1 cellular context compared by ENCODE assay signal in genomic region chr19:48489608-48490216, GRCh38.
TF ChIP-seq lines count a peak whose summit lies in the region.

No MANE protein-coding gene starts in this region.

TF ChIP-seq in K562, 482 proteins besides CTCF, POLR2A, EP300 and RAD21 (continues in another document):
- TF ChIP-seq, protein P1, sequence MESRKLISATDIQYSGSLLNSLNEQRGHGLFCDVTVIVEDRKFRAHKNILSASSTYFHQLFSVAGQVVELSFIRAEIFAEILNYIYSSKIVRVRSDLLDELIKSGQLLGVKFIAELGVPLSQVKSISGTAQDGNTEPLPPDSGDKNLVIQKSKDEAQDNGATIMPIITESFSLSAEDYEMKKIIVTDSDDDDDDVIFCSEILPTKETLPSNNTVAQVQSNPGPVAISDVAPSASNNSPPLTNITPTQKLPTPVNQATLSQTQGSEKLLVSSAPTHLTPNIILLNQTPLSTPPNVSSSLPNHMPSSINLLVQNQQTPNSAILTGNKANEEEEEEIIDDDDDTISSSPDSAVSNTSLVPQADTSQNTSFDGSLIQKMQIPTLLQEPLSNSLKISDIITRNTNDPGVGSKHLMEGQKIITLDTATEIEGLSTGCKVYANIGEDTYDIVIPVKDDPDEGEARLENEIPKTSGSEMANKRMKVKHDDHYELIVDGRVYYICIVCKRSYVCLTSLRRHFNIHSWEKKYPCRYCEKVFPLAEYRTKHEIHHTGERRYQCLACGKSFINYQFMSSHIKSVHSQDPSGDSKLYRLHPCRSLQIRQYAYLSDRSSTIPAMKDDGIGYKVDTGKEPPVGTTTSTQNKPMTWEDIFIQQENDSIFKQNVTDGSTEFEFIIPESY (CRISPR knock-in tag; IDR thresholded peaks at IDR 0.05), result no peak
- TF ChIP-seq SMC3 (conservative IDR thresholded peaks at IDR 0.05; ENCODE audit: insufficient read depth, low read depth, low read length) (peak; percentile 81), CXXC5 (CRISPR knock-in tag; IDR thresholded peaks at IDR 0.05) (no peak), FOXK1 (CRISPR knock-in tag; IDR thresholded peaks at IDR 0.05; ENCODE audit: borderline replicate concordance) (peak; percentile 68; the same call in 1 of the 2 replicates), ZNF232 (CRISPR knock-in tag; IDR thresholded peaks at IDR 0.05) (no peak), ZNF518B (CRISPR knock-in tag; IDR thresholded peaks at IDR 0.05) (no peak), MAZ (CRISPR knock-in tag; conservative IDR thresholded peaks at IDR 0.05 in 1 of 2, IDR thresholded peaks at IDR 0.05 in 1 of 2) (peak in 1 of 2 experiments; percentile 26; a peak in 1 of 4 replicates), ZNF699 (CRISPR knock-in tag; IDR thresholded peaks at IDR 0.05; ENCODE audit: insufficient replicate concordance) (no peak), PATZ1 (CRISPR knock-in tag; IDR thresholded peaks at IDR 0.05; ENCODE audit: borderline replicate concordance) (no peak), GATA2 (CRISPR knock-in tag; IDR thresholded peaks at IDR 0.05) (no peak), ELF1 (tag; IDR thresholded peaks at IDR 0.05) (no peak), ZFP91 (CRISPR knock-in tag; IDR thresholded peaks at IDR 0.05) (peak; percentile 49; the same call in 1 of the 2 replicates), ZNF75A (CRISPR knock-in tag; IDR thresholded peaks at IDR 0.05) (no peak), LCOR (CRISPR knock-in tag; IDR thresholded peaks at IDR 0.05) (no peak), RB1 (IDR thresholded peaks at IDR 0.05; ENCODE audit: low read depth) (peak; percentile 65), MTA3 (IDR thresholded peaks at IDR 0.05; ENCODE audit: borderline replicate concordance) (peak; percentile 48; the same call in 1 of the 2 replicates), SREBF1 (IDR thresholded peaks at IDR 0.05; ENCODE audit: borderline replicate concordance, low read depth, low read length) (no peak), ZNF609 (CRISPR knock-in tag; IDR thresholded peaks at IDR 0.05; ENCODE audit: borderline replicate concordance) (peak; percentile 58; the same call in 1 of the 2 replicates), KDM2B (CRISPR knock-in tag; IDR thresholded peaks at IDR 0.05) (0 out of 2 replicates have a peak, but pooled peaks have one; percentile 50), U2AF2 (optimal IDR thresholded peaks at IDR 0.05; ENCODE audit: low read depth, low read length) (no peak), ZNF695 (CRISPR knock-in tag; IDR thresholded peaks at IDR 0.05) (no peak), CBX1 (IDR thresholded peaks at IDR 0.05; ENCODE audit: low read depth) (peak; percentile 69; the same call in 1 of the 2 replicates), ZNF507 (tag; conservative IDR thresholded peaks at IDR 0.05) (no peak), ZNF274 (IDR thresholded peaks at IDR 0.05; ENCODE audit: borderline replicate concordance, low read depth, low read length) (no peak), ZNF445 (CRISPR knock-in tag; IDR thresholded peaks at IDR 0.05; ENCODE audit: low read depth) (no peak), ZNF655 (CRISPR knock-in tag; IDR thresholded peaks at IDR 0.05) (no peak), ZNF79 (CRISPR knock-in tag; IDR thresholded peaks at IDR 0.05; ENCODE audit: low read depth) (no peak), HDAC2 (IDR thresholded peaks at IDR 0.05) (0 out of 2 replicates have a peak, but pooled peaks have one; percentile 34), MED1 (CRISPR knock-in tag; IDR thresholded peaks at IDR 0.05; ENCODE audit: borderline replicate concordance) (no peak), NCOA1 (IDR thresholded peaks at IDR 0.05; ENCODE audit: low read depth) (peak; percentile 17; the same call in 1 of the 2 replicates)
- TF ChIP-seq, protein P2, sequence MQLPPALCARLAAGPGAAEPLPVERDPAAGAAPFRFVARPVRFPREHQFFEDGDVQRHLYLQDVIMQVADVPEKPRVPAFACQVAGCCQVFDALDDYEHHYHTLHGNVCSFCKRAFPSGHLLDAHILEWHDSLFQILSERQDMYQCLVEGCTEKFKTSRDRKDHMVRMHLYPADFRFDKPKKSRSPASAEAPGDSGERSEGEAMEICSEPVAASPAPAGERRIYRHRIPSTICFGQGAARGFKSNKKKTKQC (CRISPR knock-in tag; IDR thresholded peaks at IDR 0.05), result 0 out of 2 replicates have a peak, but pooled peaks have one; percentile 46
- TF ChIP-seq, protein P3, sequence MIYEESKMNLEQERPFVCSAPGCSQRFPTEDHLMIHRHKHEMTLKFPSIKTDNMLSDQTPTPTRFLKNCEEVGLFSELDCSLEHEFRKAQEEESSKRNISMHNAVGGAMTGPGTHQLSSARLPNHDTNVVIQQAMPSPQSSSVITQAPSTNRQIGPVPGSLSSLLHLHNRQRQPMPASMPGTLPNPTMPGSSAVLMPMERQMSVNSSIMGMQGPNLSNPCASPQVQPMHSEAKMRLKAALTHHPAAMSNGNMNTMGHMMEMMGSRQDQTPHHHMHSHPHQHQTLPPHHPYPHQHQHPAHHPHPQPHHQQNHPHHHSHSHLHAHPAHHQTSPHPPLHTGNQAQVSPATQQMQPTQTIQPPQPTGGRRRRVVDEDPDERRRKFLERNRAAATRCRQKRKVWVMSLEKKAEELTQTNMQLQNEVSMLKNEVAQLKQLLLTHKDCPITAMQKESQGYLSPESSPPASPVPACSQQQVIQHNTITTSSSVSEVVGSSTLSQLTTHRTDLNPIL (CRISPR knock-in tag; IDR thresholded peaks at IDR 0.05), result no peak
- TF ChIP-seq, protein P4, sequence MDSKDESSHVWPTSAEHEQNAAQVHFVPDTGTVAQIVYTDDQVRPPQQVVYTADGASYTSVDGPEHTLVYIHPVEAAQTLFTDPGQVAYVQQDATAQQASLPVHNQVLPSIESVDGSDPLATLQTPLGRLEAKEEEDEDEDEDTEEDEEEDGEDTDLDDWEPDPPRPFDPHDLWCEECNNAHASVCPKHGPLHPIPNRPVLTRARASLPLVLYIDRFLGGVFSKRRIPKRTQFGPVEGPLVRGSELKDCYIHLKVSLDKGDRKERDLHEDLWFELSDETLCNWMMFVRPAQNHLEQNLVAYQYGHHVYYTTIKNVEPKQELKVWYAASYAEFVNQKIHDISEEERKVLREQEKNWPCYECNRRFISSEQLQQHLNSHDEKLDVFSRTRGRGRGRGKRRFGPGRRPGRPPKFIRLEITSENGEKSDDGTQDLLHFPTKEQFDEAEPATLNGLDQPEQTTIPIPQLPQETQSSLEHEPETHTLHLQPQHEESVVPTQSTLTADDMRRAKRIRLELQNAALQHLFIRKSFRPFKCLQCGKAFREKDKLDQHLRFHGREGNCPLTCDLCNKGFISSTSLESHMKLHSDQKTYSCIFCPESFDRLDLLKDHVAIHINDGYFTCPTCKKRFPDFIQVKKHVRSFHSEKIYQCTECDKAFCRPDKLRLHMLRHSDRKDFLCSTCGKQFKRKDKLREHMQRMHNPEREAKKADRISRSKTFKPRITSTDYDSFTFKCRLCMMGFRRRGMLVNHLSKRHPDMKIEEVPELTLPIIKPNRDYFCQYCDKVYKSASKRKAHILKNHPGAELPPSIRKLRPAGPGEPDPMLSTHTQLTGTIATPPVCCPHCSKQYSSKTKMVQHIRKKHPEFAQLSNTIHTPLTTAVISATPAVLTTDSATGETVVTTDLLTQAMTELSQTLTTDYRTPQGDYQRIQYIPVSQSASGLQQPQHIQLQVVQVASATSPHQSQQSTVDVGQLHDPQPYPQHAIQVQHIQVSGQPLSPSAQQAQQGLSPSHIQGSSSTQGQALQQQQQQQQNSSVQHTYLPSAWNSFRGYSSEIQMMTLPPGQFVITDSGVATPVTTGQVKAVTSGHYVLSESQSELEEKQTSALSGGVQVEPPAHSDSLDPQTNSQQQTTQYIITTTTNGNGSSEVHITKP (IDR thresholded peaks at IDR 0.05; ENCODE audit: partially characterized antibody), result peak; percentile 11
- TF ChIP-seq, protein P5, sequence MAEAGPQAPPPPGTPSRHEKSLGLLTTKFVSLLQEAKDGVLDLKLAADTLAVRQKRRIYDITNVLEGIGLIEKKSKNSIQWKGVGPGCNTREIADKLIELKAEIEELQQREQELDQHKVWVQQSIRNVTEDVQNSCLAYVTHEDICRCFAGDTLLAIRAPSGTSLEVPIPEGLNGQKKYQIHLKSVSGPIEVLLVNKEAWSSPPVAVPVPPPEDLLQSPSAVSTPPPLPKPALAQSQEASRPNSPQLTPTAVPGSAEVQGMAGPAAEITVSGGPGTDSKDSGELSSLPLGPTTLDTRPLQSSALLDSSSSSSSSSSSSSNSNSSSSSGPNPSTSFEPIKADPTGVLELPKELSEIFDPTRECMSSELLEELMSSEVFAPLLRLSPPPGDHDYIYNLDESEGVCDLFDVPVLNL (CRISPR knock-in tag; IDR thresholded peaks at IDR 0.05; ENCODE audit: low read depth), result no peak
